In genomic region chr18:25089470-25089869, GRCh38 we compare ENCODE assay signal across 15 cellular contexts.
DNase-seq lines count a peak whose midpoint lies in the region; ATAC-seq and TF ChIP-seq lines count a peak whose summit lies in the region.
"Had no signal": no experiment of that assay in that cellular context is flagged by ENCODE, and none has a peak within 500 bp of the region (broad histone marks: within the 10 kb centered on the region; RNA-seq: fewer than 3 reads in every experiment).

No MANE protein-coding gene starts in this region.

- no peaks in the 10 kb centered on the region for H3K9me3 ChIP-seq in RWPE2 (ENCODE audit: severe bottlenecking)
- H3K9me3 ChIP-seq: BE2C had no signal

- H3K4me3 ChIP-seq in RWPE2 (ENCODE audit: severe bottlenecking): no peak overlapping the region
- H3K4me3 ChIP-seq in epithelial cell of esophagus (ENCODE audit: low read length): no peak overlapping the region

- no peaks in the 10 kb centered on the region for H3K4me1 ChIP-seq in RWPE2 (ENCODE audit: insufficient read depth, poor library complexity, severe bottlenecking)
- H3K4me1 ChIP-seq: BE2C had no signal

- H3K27me3 ChIP-seq in RWPE2 (ENCODE audit: insufficient read depth, poor library complexity, severe bottlenecking): no peaks in the 10 kb centered on the region
- H3K27me3 ChIP-seq: BE2C had no signal

- H3K36me3 ChIP-seq in RWPE2 (ENCODE audit: low read depth): no peaks in the 10 kb centered on the region
- H3K36me3 ChIP-seq: BE2C had no signal

- no peak for DNase-seq in RWPE2 (ENCODE audit: low spot score)
- DNase-seq in epithelial cell of esophagus (ENCODE audit: low read depth): peak; percentile 79
- peak; percentile 13 for DNase-seq in kidney tubule cell (ENCODE audit: low spot score)
- no peak for DNase-seq in activated CD4-positive, alpha-beta T cell treated with anti-CD3 and anti-CD28 coated beads, Interleukin-2, amount 50 U/mL, for 1 hour
- DNase-seq in DMS 273 (lab: John Stamatoyannopoulos, UW; ENCODE audit: unreplicated experiment): no peak
- DNase-seq: ACHN; BE2C; C1 segment of cervical spinal cord; CD4-positive, CD25-positive, alpha-beta regulatory T cell; CD8-positive, alpha-beta memory T cell; COR-L47; H9; IMR-90 had no signal

- TF ChIP-seq CTCF in RWPE2 (IDR thresholded peaks at IDR 0.05; ENCODE audit: poor library complexity, severe bottlenecking) (no peak), epithelial cell of esophagus (IDR thresholded peaks at IDR 0.05; ENCODE audit: insufficient read depth, low read depth, low read length, missing control alignments) (no peak)

- ATAC-seq in RWPE2 (ENCODE audit: low read depth) (peak; percentile 67; the same call in 2 of the 3 replicates), GM19397 (IDR thresholded peaks at IDR 0.05; ENCODE audit: unreplicated experiment) (no peak), GM18861 (IDR thresholded peaks at IDR 0.05; ENCODE audit: unreplicated experiment) (no peak)

- H3K27ac ChIP-seq in RWPE2 (ENCODE audit: poor library complexity, severe bottlenecking): no peak overlapping the region

Comparison
In these comparisons a context has a peak if more than half of its experiments do, and no peak if none do; other contexts are left out.
1. DNase-seq: peak in epithelial cell of esophagus (single experiment) and kidney tubule cell (single experiment); none in RWPE2 (single experiment), activated CD4-positive, alpha-beta T cell treated with anti-CD3 and anti-CD28 coated beads, Interleukin-2, amount 50 U/mL, for 1 hour (single experiment) and DMS 273 (single experiment).